Comparison of ENCODE assay signal across 7 cellular contexts in the genomic region with DNA sequence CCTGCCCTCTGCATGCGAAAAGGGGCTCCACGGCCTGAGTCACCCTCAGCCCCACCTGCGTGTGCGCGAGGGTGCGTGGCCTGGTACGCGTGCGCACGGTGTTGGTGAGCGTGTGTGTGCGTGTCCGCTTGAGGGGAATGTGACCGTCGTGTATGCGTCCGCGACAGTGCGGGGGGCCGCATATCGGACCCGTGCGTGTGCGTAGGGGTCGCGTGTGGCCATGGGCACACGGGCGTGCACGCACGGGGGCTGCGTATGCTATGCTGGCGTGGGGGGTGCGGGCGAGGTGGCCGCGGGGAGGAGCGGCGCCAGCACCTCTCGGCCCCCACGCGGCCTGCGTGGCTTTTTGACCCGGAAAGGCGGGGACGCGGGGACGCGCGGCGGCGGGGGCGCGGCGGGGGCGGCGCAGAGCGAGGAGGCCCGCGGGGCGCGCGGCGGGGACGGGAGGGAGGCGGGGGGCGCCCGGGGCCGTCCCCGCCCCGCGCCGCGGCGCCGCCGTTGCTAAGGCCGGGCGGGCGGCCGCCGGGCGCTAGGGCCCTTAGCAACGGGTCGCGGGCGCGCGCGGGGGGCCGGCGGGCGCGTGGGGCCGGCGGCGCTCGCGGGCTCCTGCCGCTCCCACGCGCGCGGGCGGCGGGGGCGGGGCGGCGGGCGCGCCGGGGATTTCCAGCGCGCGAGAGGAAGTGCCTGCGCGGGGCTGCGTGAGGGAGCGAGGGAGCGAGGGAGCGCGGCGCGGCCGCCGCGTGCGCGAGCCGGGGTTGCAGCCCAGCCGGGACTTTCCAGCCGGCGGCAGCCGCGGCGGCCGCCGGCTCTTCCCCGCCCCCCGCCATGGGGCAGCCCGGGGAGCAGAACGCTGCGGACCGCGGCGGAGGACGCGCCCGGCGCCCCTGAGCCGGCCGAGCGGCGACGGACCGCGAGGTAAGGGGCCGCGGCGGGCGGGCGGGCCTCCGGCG. TPM values are rescaled to one million over a fixed set of nuclear protein-coding genes. Genes with fewer than 3 reads are reported as not detected.
DNase-seq lines count a peak whose midpoint lies in the region; ATAC-seq, FAIRE-seq and TF ChIP-seq lines count a peak whose summit lies in the region.

A gene with protein sequence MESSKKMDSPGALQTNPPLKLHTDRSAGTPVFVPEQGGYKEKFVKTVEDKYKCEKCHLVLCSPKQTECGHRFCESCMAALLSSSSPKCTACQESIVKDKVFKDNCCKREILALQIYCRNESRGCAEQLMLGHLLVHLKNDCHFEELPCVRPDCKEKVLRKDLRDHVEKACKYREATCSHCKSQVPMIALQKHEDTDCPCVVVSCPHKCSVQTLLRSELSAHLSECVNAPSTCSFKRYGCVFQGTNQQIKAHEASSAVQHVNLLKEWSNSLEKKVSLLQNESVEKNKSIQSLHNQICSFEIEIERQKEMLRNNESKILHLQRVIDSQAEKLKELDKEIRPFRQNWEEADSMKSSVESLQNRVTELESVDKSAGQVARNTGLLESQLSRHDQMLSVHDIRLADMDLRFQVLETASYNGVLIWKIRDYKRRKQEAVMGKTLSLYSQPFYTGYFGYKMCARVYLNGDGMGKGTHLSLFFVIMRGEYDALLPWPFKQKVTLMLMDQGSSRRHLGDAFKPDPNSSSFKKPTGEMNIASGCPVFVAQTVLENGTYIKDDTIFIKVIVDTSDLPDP (plus strand): TSS at position 689 of the 950 bp plus-strand sequence. CDS start 92,753 bp downstream, outside the sequence.

- no TSS peak for BruUV-seq in endothelial cell of umbilical vein (replicated peaks; lab: Mats Ljungman, UMichigan)

- H4K20me1 ChIP-seq in endothelial cell of umbilical vein (replicated peaks; ENCODE audit: control insufficient read depth, extremely low read depth, insufficient read depth, low read length), result no peaks in the 10 kb centered on the region

- H3K9ac ChIP-seq in endothelial cell of umbilical vein (replicated peaks; ENCODE audit: extremely low read depth, insufficient read depth, low read length), result peak within 1 kb of the TSS; percentile 90

- no peak for TF ChIP-seq CTCF in endothelial cell of umbilical vein (IDR thresholded peaks at IDR 0.05; ENCODE audit: extremely low read depth in 1 of 2, insufficient read depth in 1 of 2, low read depth in 1 of 2, low read length in 2 of 2)
- no peak for TF ChIP-seq CTCF in mucosa of descending colon (IDR thresholded peaks at IDR 0.05)

- peak within 1 kb of the TSS; percentile 67 for H2AFZ ChIP-seq in endothelial cell of umbilical vein (ENCODE audit: low read depth, low read length)

- peaks cover 16% of the 10 kb centered on the region for H3K4me1 ChIP-seq in endothelial cell of umbilical vein (ENCODE audit: control insufficient read depth, extremely low read depth, insufficient read depth, low read length)
- H3K4me1 ChIP-seq in mucosa of descending colon (ENCODE audit: low read depth), result peaks cover 7% of the 10 kb centered on the region

- H3K27me3 ChIP-seq in endothelial cell of umbilical vein (ENCODE audit: control insufficient read depth in 2 of 2, insufficient read depth in 2 of 2, low read length in 2 of 2), result no peaks in the 10 kb centered on the region

- H3K9me1 ChIP-seq in endothelial cell of umbilical vein (replicated peaks; ENCODE audit: control insufficient read depth, extremely low read depth, insufficient read depth, low read length), result no peaks in the 10 kb centered on the region

- TF ChIP-seq POLR2A in endothelial cell of umbilical vein (IDR thresholded peaks at IDR 0.05; ENCODE audit: low read depth, low read length), result no peak

- H3K4me3 ChIP-seq in endothelial cell of umbilical vein (replicated peaks in 1 of 3; ENCODE audit: insufficient read depth in 1 of 3, low read depth in 1 of 3, low read length in 3 of 3) (peak within 1 kb of the TSS; percentile 74 to 96 (median 91)), mucosa of descending colon (peak within 1 kb of the TSS; percentile 75)

- dilution Hi-C loops in endothelial cell of umbilical vein (cut with MboI; ENCODE audit: extremely low pct_ligation_motif_present, low sequenced_read_pairs), result no loop called here

- no peak for FAIRE-seq in GM18507 (lab: Jason Lieb, UNC)
- no peak for FAIRE-seq in endothelial cell of umbilical vein (lab: Jason Lieb, UNC)

- peak; percentile 79 for DNase-seq in GM18507 (ENCODE audit: extremely low spot score, insufficient read length, low read depth)
- DNase-seq in NOMO-1 (lab: John Stamatoyannopoulos, UW; ENCODE audit: unreplicated experiment in 2 of 2), result peak; percentile 19 to 42
- peak; percentile 81 for DNase-seq in activated T-cell treated with anti-CD3 and anti-CD28 coated beads for 1 hour (ENCODE audit: low read depth)
- peak; percentile 53 for DNase-seq in endothelial cell of umbilical vein (ENCODE audit: low read depth, low spot score)
- DNase-seq in mucosa of descending colon, result peak; percentile 67 to 87 (median 81)
- peak; percentile 60 to 76 for DNase-seq in stimulated activated CD8-positive, alpha-beta memory T cell treated with anti-CD3 and anti-CD28 coated beads, Interleukin-4, amount 100 ng/mL, for 1 hour (ENCODE audit: low read depth in 2 of 2, low spot score in 1 of 2)

- no peaks in the 10 kb centered on the region for H3K36me3 ChIP-seq in endothelial cell of umbilical vein (ENCODE audit: control insufficient read depth in 2 of 2, extremely low read depth in 1 of 2, insufficient read depth in 2 of 2, low read length in 2 of 2)
- H3K36me3 ChIP-seq in mucosa of descending colon (ENCODE audit: low read depth), result no peaks in the 10 kb centered on the region

- peak within 1 kb of the TSS; percentile 96 for H3K4me2 ChIP-seq in endothelial cell of umbilical vein (ENCODE audit: insufficient read depth, low read length)

- intact Hi-C loops in endothelial cell of umbilical vein (cut with micrococcal nuclease) (loop anchor here (5.0 kb wide), 1 partner anchor 185 kb away; a partner anchor contains a TSS), mucosa of descending colon (cut with DNase I, micrococcal nuclease) (loop anchor here (10.0 kb wide), 2 partner anchors 138 to 148 kb away; a partner anchor contains a TSS)

- no peaks in the 10 kb centered on the region for H3K9me3 ChIP-seq in endothelial cell of umbilical vein (replicated peaks; ENCODE audit: control insufficient read depth, insufficient read depth, low read length)
- H3K9me3 ChIP-seq in mucosa of descending colon, result no peaks in the 10 kb centered on the region

- CTCF ChIA-PET in endothelial cell of umbilical vein (lab: Charles Lee), result no interaction called here

- peak; percentile 68 for ATAC-seq in HG02798 (IDR thresholded peaks at IDR 0.05; ENCODE audit: poor library complexity, unreplicated experiment)
- ATAC-seq in mucosa of descending colon, result peak; percentile 68

- H3K27ac ChIP-seq in endothelial cell of umbilical vein (ENCODE audit: insufficient read depth, low read depth, low read length), result peak within 1 kb of the TSS; percentile 73

- POLR2A ChIA-PET in endothelial cell of umbilical vein (lab: Charles Lee), result no interaction called here

- peaks cover 39% of the 10 kb centered on the region for H3K79me2 ChIP-seq in endothelial cell of umbilical vein (ENCODE audit: control insufficient read depth, insufficient read depth, low read length)

TF ChIP-seq in endothelial cell of umbilical vein, 7 proteins besides CTCF, POLR2A, EP300 and RAD21:
- no peak for TF ChIP-seq FOS (IDR thresholded peaks at IDR 0.05; ENCODE audit: borderline replicate concordance, insufficient read depth, low read length)
- TF ChIP-seq EZH2 (IDR thresholded peaks at IDR 0.05; ENCODE audit: borderline replicate concordance, low read depth, low read length, severe bottlenecking), result no peak
- TF ChIP-seq POLR2AphosphoS5 (IDR thresholded peaks at IDR 0.05; ENCODE audit: insufficient read depth, low read depth, low read length), result peak; percentile 43
- TF ChIP-seq, protein P1, sequence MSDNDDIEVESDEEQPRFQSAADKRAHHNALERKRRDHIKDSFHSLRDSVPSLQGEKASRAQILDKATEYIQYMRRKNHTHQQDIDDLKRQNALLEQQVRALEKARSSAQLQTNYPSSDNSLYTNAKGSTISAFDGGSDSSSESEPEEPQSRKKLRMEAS (IDR thresholded peaks at IDR 0.05; ENCODE audit: insufficient read depth, insufficient read length), result no peak
- TF ChIP-seq MYC (IDR thresholded peaks at IDR 0.05; ENCODE audit: low read depth, low read length), result no peak
- TF ChIP-seq JUN (IDR thresholded peaks at IDR 0.05; ENCODE audit: borderline replicate concordance, insufficient read depth, insufficient read length, low read depth), result no peak
- TF ChIP-seq GATA2 (IDR thresholded peaks at IDR 0.05; ENCODE audit: insufficient read depth, insufficient read length, low read depth, low read length), result no peak
TF ChIP-seq in endothelial cell of umbilical vein: peak in this region for 1.

RNA-seq across cellular contexts. Expression of the gene that starts here (rescaled TPM):
- total RNA-seq in endothelial cell of umbilical vein, result 25.6 and 27.6 TPM in 2 replicates
- polyA plus RNA-seq in endothelial cell of umbilical vein, result 12.7 and 14.4 TPM in 2 replicates
- polyA plus RNA-seq in endothelial cell of umbilical vein (2011; cell fraction: cytosol; rRNA removed), result 18.9 and 20.6 TPM in 2 replicates
- 31.6 and 32.7 TPM in 2 replicates for polyA plus RNA-seq in endothelial cell of umbilical vein (2011; cell fraction: nucleus; rRNA removed)
- polyA plus RNA-seq in endothelial cell of umbilical vein (2012), result 21.7 and 24.6 TPM in 2 replicates
- polyA minus RNA-seq in endothelial cell of umbilical vein, result 24.3 and 24.8 TPM in 2 replicates
- polyA minus RNA-seq in endothelial cell of umbilical vein (2011; cell fraction: cytosol; rRNA and poly(A)+ RNA removed), result 11.1 TPM
- polyA minus RNA-seq in endothelial cell of umbilical vein (2011; cell fraction: nucleus; rRNA and poly(A)+ RNA removed), result 19.9 and 23.8 TPM in 2 replicates
- 10 to 100 TPM; 20.9 to 36.0 (median 21.3) TPM for total RNA-seq in mucosa of descending colon

Comparison
In these comparisons a context has a peak if more than half of its experiments do, and no peak if none do; other contexts are left out.
1. Peak in every context shown above with its lines: DNase-seq, ATAC-seq, H3K4me3 ChIP-seq and H3K27ac ChIP-seq.
2. DNase-seq: peak in every context shown above with its lines; median percentile 81 in activated T-cell treated with anti-CD3 and anti-CD28 coated beads for 1 hour; 81 in mucosa of descending colon; 79 in GM18507; 68 in stimulated activated CD8-positive, alpha-beta memory T cell treated with anti-CD3 and anti-CD28 coated beads, Interleukin-4, amount 100 ng/mL, for 1 hour; 53 in endothelial cell of umbilical vein; 30 in NOMO-1.